ENCODE assay signal across 20 cellular contexts in genomic region chr3:53264718-53265117, GRCh38. TPM values are rescaled to one million over a fixed set of nuclear protein-coding genes. Genes with fewer than 3 reads are reported as not detected.
DNase-seq lines count a peak whose midpoint lies in the region; ATAC-seq and TF ChIP-seq lines count a peak whose summit lies in the region.
"Had no signal": no experiment of that assay in that cellular context is flagged by ENCODE, and none has a peak within 500 bp of the region (broad histone marks: within the 10 kb centered on the region; RNA-seq: fewer than 3 reads in every experiment).

No MANE protein-coding gene starts in this region.

- no peaks in the 10 kb centered on the region for H4K20me1 ChIP-seq in PC-3 (ENCODE audit: low read length)
- H4K20me1 ChIP-seq in osteoblast (ENCODE audit: insufficient read depth, low read length): no peaks in the 10 kb centered on the region

- H3K36me3 ChIP-seq in PC-3 (ENCODE audit: low read depth, low read length) (no peaks in the 10 kb centered on the region), osteoblast (ENCODE audit: insufficient read depth, low read length) (no peaks in the 10 kb centered on the region)
- H3K36me3 ChIP-seq: upper lobe of left lung had no signal

- H3F3A ChIP-seq in PC-3 (ENCODE audit: low read length, unreplicated experiment): no peaks in the 10 kb centered on the region

- peaks cover 36% of the 10 kb centered on the region for H3K4me1 ChIP-seq in PC-3 (ENCODE audit: insufficient read depth, low read length)
- H3K4me1 ChIP-seq in osteoblast (ENCODE audit: insufficient read depth, low read length): peaks cover 3% of the 10 kb centered on the region

- DNase-seq in PC-3: peak; percentile 85
- DNase-seq in left cardiac atrium: no peak
- DNase-seq in osteoblast (ENCODE audit: insufficient read length, low spot score, missing footprints): no peak
- no peak for DNase-seq in T-helper 9 cell
- no peak for DNase-seq in T-cell
- DNase-seq: activated naive CD8-positive, alpha-beta T cell treated with anti-CD3 and anti-CD28 coated beads for 36 hours; activated T-cell treated with anti-CD3 and anti-CD28 coated beads, Interleukin-2, amount 50 U/mL, for 72 hours; CD4-positive, CD25-positive, alpha-beta regulatory T cell; DMS79 treated with DMSO at 0.1 percent for 48 hours; KBM-7; left colon; NCI-H1092 treated with DMSO at 0.1 percent for 48 hours; NCI-H774 had no signal

- ATAC-seq in PC-3: peak; percentile 44
- peak; percentile 71 to 74 for ATAC-seq in left cardiac atrium
- no peak for ATAC-seq in T-cell (replicated peaks in 1 of 4)
- ATAC-seq in GM18858 (IDR thresholded peaks at IDR 0.05; ENCODE audit: unreplicated experiment): no peak
- no peak for ATAC-seq in GM21528 (IDR thresholded peaks at IDR 0.05; ENCODE audit: low FRiP score, unreplicated experiment)
- ATAC-seq: activated T-cell treated with anti-CD3 and anti-CD28 coated beads, Interleukin-2, amount 50 U/mL, for 72 hours; left colon; stimulated activated memory B cell treated with anti-CD40 and anti-IgM and Interleukin-4, amounts not matched to agents 10 μg/mL and 1 μg/mL and 100 μg/mL, for 72 hours had no signal

- intact Hi-C loops in PC-3 (cut with micrococcal nuclease) (no loop called here), left cardiac atrium (cut with DNase I) (no loop called here)

- no peak overlapping the region for H3K4me3 Mint-ChIP-seq in T-cell
- H3K4me3 Mint-ChIP-seq: activated naive CD8-positive, alpha-beta T cell treated with anti-CD3 and anti-CD28 coated beads for 36 hours; activated T-cell treated with anti-CD3 and anti-CD28 coated beads, Interleukin-2, amount 50 U/mL, for 72 hours; CD4-positive, CD25-positive, alpha-beta regulatory T cell; stimulated activated memory B cell treated with anti-CD40 and anti-IgM and Interleukin-4, amounts not matched to agents 10 μg/mL and 1 μg/mL and 100 μg/mL, for 72 hours had no signal

- H3K4me3 ChIP-seq in PC-3 (ENCODE audit: low read length) (no peak overlapping the region), osteoblast (ENCODE audit: insufficient read depth, low read length) (no peak overlapping the region)
- H3K4me3 ChIP-seq: upper lobe of left lung had no signal

- H3K27ac ChIP-seq in C4-2B (peak overlapping the region; percentile 39), PC-3 (ENCODE audit: low read length) (peak overlapping the region; percentile 69), osteoblast (ENCODE audit: low read depth, low read length) (no peak overlapping the region)
- H3K27ac ChIP-seq: upper lobe of left lung, VCaP had no signal

- H3K9me3 Mint-ChIP-seq in T-cell: no peaks in the 10 kb centered on the region
- H3K9me3 Mint-ChIP-seq: activated naive CD8-positive, alpha-beta T cell treated with anti-CD3 and anti-CD28 coated beads for 36 hours; activated T-cell treated with anti-CD3 and anti-CD28 coated beads, Interleukin-2, amount 50 U/mL, for 72 hours; CD4-positive, CD25-positive, alpha-beta regulatory T cell; stimulated activated memory B cell treated with anti-CD40 and anti-IgM and Interleukin-4, amounts not matched to agents 10 μg/mL and 1 μg/mL and 100 μg/mL, for 72 hours had no signal

- H3K9me2 ChIP-seq in PC-3 (replicated peaks; ENCODE audit: low read length): no peaks in the 10 kb centered on the region

- BruUV-seq in PC-3 (replicated peaks; lab: Mats Ljungman, UMichigan): no TSS peak

- H3K27me3 ChIP-seq in PC-3 (ENCODE audit: low read length) (no peaks in the 10 kb centered on the region), osteoblast (ENCODE audit: insufficient read depth, low read length) (no peaks in the 10 kb centered on the region)
- H3K27me3 ChIP-seq: upper lobe of left lung had no signal

- H3K79me2 ChIP-seq in PC-3 (ENCODE audit: low read length) (no peaks in the 10 kb centered on the region), osteoblast (ENCODE audit: insufficient read depth, low read length) (no peaks in the 10 kb centered on the region)

- no peaks in the 10 kb centered on the region for H3K36me3 Mint-ChIP-seq in T-cell
- H3K36me3 Mint-ChIP-seq: activated naive CD8-positive, alpha-beta T cell treated with anti-CD3 and anti-CD28 coated beads for 36 hours; CD4-positive, CD25-positive, alpha-beta regulatory T cell; stimulated activated memory B cell treated with anti-CD40 and anti-IgM and Interleukin-4, amounts not matched to agents 10 μg/mL and 1 μg/mL and 100 μg/mL, for 72 hours had no signal

- H3K27ac Mint-ChIP-seq in T-cell: no peak overlapping the region
- H3K27ac Mint-ChIP-seq: activated naive CD8-positive, alpha-beta T cell treated with anti-CD3 and anti-CD28 coated beads for 36 hours; activated T-cell treated with anti-CD3 and anti-CD28 coated beads, Interleukin-2, amount 50 U/mL, for 72 hours; CD4-positive, CD25-positive, alpha-beta regulatory T cell; progenitor cell of endocrine pancreas; stimulated activated memory B cell treated with anti-CD40 and anti-IgM and Interleukin-4, amounts not matched to agents 10 μg/mL and 1 μg/mL and 100 μg/mL, for 72 hours had no signal

- no peak for TF ChIP-seq CTCF in C4-2B (conservative IDR thresholded peaks at IDR 0.05)
- TF ChIP-seq CTCF in PC-3 (conservative IDR thresholded peaks at IDR 0.05; ENCODE audit: low read depth, low read length): no peak
- TF ChIP-seq CTCF in osteoblast (IDR thresholded peaks at IDR 0.05; ENCODE audit: extremely low read depth, low read depth, low read length): no peak

- no peaks in the 10 kb centered on the region for H3K27me3 Mint-ChIP-seq in T-cell
- H3K27me3 Mint-ChIP-seq: activated naive CD8-positive, alpha-beta T cell treated with anti-CD3 and anti-CD28 coated beads for 36 hours; stimulated activated memory B cell treated with anti-CD40 and anti-IgM and Interleukin-4, amounts not matched to agents 10 μg/mL and 1 μg/mL and 100 μg/mL, for 72 hours had no signal

- CTCF ChIA-PET in PC-3 (lab: Charles Lee): no interaction called here
- CTCF ChIA-PET in T-cell (lab: Charles Lee): interaction anchor here in 1 of 2 donors (0.6 kb wide), 1 partner anchor 160 kb away, joined by 3 read pairs; no protein-coding TSS in a partner anchor

- H3K4me2 ChIP-seq in PC-3 (ENCODE audit: low read length) (peak overlapping the region; percentile 48), osteoblast (ENCODE audit: insufficient read depth, low read length) (no peak overlapping the region)

- H2AFZ ChIP-seq in PC-3 (ENCODE audit: low read length): peak overlapping the region; percentile 9
- H2AFZ ChIP-seq in osteoblast (ENCODE audit: low read length): peak overlapping the region; percentile 49

- H3K4me1 Mint-ChIP-seq in T-cell: no peaks in the 10 kb centered on the region
- H3K4me1 Mint-ChIP-seq: activated naive CD8-positive, alpha-beta T cell treated with anti-CD3 and anti-CD28 coated beads for 36 hours; CD4-positive, CD25-positive, alpha-beta regulatory T cell had no signal

- no peaks in the 10 kb centered on the region for H3K9me3 ChIP-seq in PC-3 (ENCODE audit: low read length)
- H3K9me3 ChIP-seq in osteoblast (ENCODE audit: low read depth, low read length): no peaks in the 10 kb centered on the region
- H3K9me3 ChIP-seq: upper lobe of left lung had no signal

- H3K9ac ChIP-seq in PC-3 (ENCODE audit: low read length): 0 out of 2 replicates have a peak overlapping the region, but pooled peaks have one; percentile 11

- POLR2A ChIA-PET in PC-3 (lab: Charles Lee; ENCODE audit: unreplicated experiment) (no interaction called here), T-cell (lab: Charles Lee) (interaction anchor here in 1 of 2 donors (0.6 kb wide), 1 partner anchor 30 kb away, joined by 9 read pairs; no protein-coding TSS in a partner anchor)

RNA-seq across cellular contexts. Expression of gene TKT, which starts 8.9 kb away (rescaled TPM):
- total RNA-seq in PC-3 (2014; rRNA removed) (380 and 486 TPM in 2 replicates), left cardiac atrium (10 to 100 TPM; 91.0 to 92.4 TPM), osteoblast (413 and 453 TPM in 2 replicates), T-cell (100 to 1,000 TPM in 4 of 5 donors, 10 to 100 TPM in 1; 98.2 to 139 (median 118) TPM)

Comparison
In these comparisons a context has a peak if more than half of its experiments do, and no peak if none do; other contexts are left out.
1. ATAC-seq: peak in PC-3 (single experiment) and left cardiac atrium (2 of 2); none in T-cell (0 of 4), GM18858 (single experiment) and GM21528 (single experiment).